13 cellular contexts compared by ENCODE assay signal in the genomic region with DNA sequence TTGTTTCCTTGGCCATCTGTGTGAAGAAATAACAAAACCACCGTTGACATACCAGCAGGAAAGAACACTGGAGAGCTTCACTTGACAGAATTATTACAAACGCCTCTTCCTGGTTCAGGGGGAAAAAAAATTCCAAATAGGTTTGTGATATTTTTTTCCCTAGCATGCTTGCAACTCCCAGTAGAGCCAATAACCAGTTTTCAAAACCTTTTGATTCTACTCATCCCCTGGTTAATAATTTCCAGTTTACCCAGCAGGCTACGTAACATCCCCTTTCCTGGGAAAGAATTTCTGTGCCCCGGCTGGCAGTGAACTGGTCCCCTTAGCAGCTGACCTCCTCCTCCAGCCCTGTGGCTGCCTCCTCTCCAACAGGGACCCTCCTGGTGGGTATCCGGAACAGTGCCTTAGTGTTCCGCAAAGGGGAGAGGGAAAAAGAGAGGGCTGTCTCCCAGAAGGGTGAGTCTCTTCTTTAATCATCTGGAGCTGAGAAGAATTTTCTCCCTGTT.
A peak's percentile ranks its signal among the peaks of the same experiment; 100 is the strongest.
DNase-seq lines count a peak whose midpoint lies in the region; ATAC-seq and TF ChIP-seq lines count a peak whose summit lies in the region.
"Had no signal": no experiment of that assay in that cellular context is flagged by ENCODE, and none has a peak within 500 bp of the region (broad histone marks: within the 10 kb centered on the region; RNA-seq: fewer than 3 reads in every experiment).

No MANE protein-coding gene starts in this region.

- intact Hi-C loops in activated B cell treated with CpG ODN at 0.5 μM for 24 hours (cut with micrococcal nuclease), result loop anchor here (5.0 kb wide), 1 partner anchor 228 kb away; no protein-coding TSS in a partner anchor

- CTCF ChIA-PET in activated B cell treated with CpG ODN at 0.5 μM for 24 hours (lab: Charles Lee), result interaction anchor here (1.3 to 1.6 kb wide), 2 partner anchors 9 to 97 kb away, joined by 3 to 8 read pairs; no protein-coding TSS in a partner anchor

- peaks cover 41% of the 10 kb centered on the region for H3K4me1 Mint-ChIP-seq in activated B cell treated with CpG ODN at 0.5 μM for 24 hours

- H3K4me1 ChIP-seq in DOHH2 (ENCODE audit: control insufficient read depth, low read length), result peaks cover 44% of the 10 kb centered on the region
- H3K4me1 ChIP-seq: SJSA1 had no signal

- no peaks in the 10 kb centered on the region for H3K27me3 Mint-ChIP-seq in activated B cell treated with CpG ODN at 0.5 μM for 24 hours

- H3K4me3 ChIP-seq in DOHH2 (ENCODE audit: low read length), result peak overlapping the region; percentile 48
- H3K4me3 ChIP-seq in kidney epithelial cell (ENCODE audit: low read depth, low read length), result peak overlapping the region; percentile 8
- H3K4me3 ChIP-seq: SJSA1 had no signal

- H3K9me3 Mint-ChIP-seq in activated B cell treated with CpG ODN at 0.5 μM for 24 hours, result no peaks in the 10 kb centered on the region

- H3F3A ChIP-seq in DOHH2 (ENCODE audit: control insufficient read depth, insufficient read depth), result no peaks in the 10 kb centered on the region

- no peaks in the 10 kb centered on the region for H4K20me1 ChIP-seq in DOHH2 (ENCODE audit: control insufficient read depth, insufficient read depth, low read depth, low read length)

- peak overlapping the region; percentile 81 for H3K27ac Mint-ChIP-seq in activated B cell treated with CpG ODN at 0.5 μM for 24 hours

- no peak for TF ChIP-seq CTCF in DOHH2 (IDR thresholded peaks at IDR 0.05; ENCODE audit: low read depth, low read length, poor library complexity, severe bottlenecking)
- TF ChIP-seq CTCF in activated B cell treated with CpG ODN at 0.5 μM for 24 hours (IDR thresholded peaks at IDR 0.05), result no peak
- no peak for TF ChIP-seq CTCF in kidney epithelial cell (IDR thresholded peaks at IDR 0.05; ENCODE audit: insufficient read depth, low read length, poor library complexity, severe bottlenecking)

- peak overlapping the region; percentile 32 for H3K4me3 Mint-ChIP-seq in activated B cell treated with CpG ODN at 0.5 μM for 24 hours
- H3K4me3 Mint-ChIP-seq: H9 had no signal

- POLR2A ChIA-PET in activated B cell treated with CpG ODN at 0.5 μM for 24 hours (lab: Charles Lee), result interaction anchor here (1.0 to 2.6 kb wide), 5 partner anchors 9 to 199 kb away, joined by 4 to 9 read pairs (median 5); a partner anchor contains a TSS

- H3K9me3 ChIP-seq in DOHH2 (ENCODE audit: control insufficient read depth, insufficient read depth, low read length), result peaks cover 4% of the 10 kb centered on the region; the same call in 1 of the 2 replicates
- H3K9me3 ChIP-seq: SJSA1 had no signal

- peak overlapping the region; percentile 58 for H3K4me2 ChIP-seq in DOHH2 (ENCODE audit: low read length)

- no peaks in the 10 kb centered on the region for H3K27me3 ChIP-seq in DOHH2 (ENCODE audit: control insufficient read depth, low read length)
- no peaks in the 10 kb centered on the region for H3K27me3 ChIP-seq in kidney epithelial cell (ENCODE audit: control insufficient read depth, insufficient read depth, low read length)
- H3K27me3 ChIP-seq: SJSA1 had no signal

- no peak for TF ChIP-seq POLR2A in erythroblast (IDR thresholded peaks at IDR 0.05; ENCODE audit: low read length)

- H3K79me2 ChIP-seq in DOHH2 (ENCODE audit: control insufficient read depth, low read length), result no peaks in the 10 kb centered on the region

- no peaks in the 10 kb centered on the region for H3K36me3 ChIP-seq in DOHH2 (ENCODE audit: control insufficient read depth, low read length)
- H3K36me3 ChIP-seq in kidney epithelial cell (ENCODE audit: control insufficient read depth, insufficient read depth, low read length), result no peaks in the 10 kb centered on the region
- H3K36me3 ChIP-seq: SJSA1 had no signal

- no peak for ATAC-seq in activated B cell treated with CpG ODN at 0.5 μM for 24 hours (ENCODE audit: low read depth)

- H3K9me2 ChIP-seq in DOHH2 (replicated peaks; ENCODE audit: control insufficient read depth, low read length), result no peaks in the 10 kb centered on the region

- no peak for DNase-seq in activated B cell treated with CpG ODN at 0.5 μM for 24 hours
- DNase-seq in kidney epithelial cell (ENCODE audit: low read depth), result peak; percentile 70
- peak; percentile 96 for DNase-seq in renal cortical epithelial cell (ENCODE audit: low read depth)
- no peak for DNase-seq in erythroblast (lab: John Stamatoyannopoulos, UW)
- no peak for DNase-seq in superior temporal gyrus (ENCODE audit: extremely low spot score)
- no peak for DNase-seq in C1 segment of cervical spinal cord (lab: John Stamatoyannopoulos, UW)
- DNase-seq in NAMALWA (ENCODE audit: low spot score), result no peak
- DNase-seq: glutamatergic neuron, H9, NCI-H1930 had no signal

- no peaks in the 10 kb centered on the region for H3K36me3 Mint-ChIP-seq in activated B cell treated with CpG ODN at 0.5 μM for 24 hours (ENCODE audit: low read depth)

- H3K27ac ChIP-seq in DOHH2 (ENCODE audit: low read depth, low read length), result 0 out of 2 replicates have a peak overlapping the region, but pooled peaks have one; percentile 11
- H3K27ac ChIP-seq: HL-60, SJSA1 had no signal

Comparison
In these comparisons a context has a peak if more than half of its experiments do, and no peak if none do; other contexts are left out.
1. DNase-seq: peak in kidney epithelial cell (single experiment) and renal cortical epithelial cell (single experiment); none in activated B cell treated with CpG ODN at 0.5 μM for 24 hours (single experiment), erythroblast (0 of 2), superior temporal gyrus (single experiment), C1 segment of cervical spinal cord (0 of 14) and NAMALWA (single experiment).